ENCODE assay signal across 17 cellular contexts in genomic region chr11:66224226-66224850, GRCh38. TPM values are rescaled to one million over a fixed set of nuclear protein-coding genes. Genes with fewer than 3 reads are reported as not detected.
"Had no signal": no experiment of that assay in that cellular context is flagged by ENCODE, and none has a peak within 500 bp of the region (broad histone marks: within the 10 kb centered on the region; RNA-seq: fewer than 3 reads in every experiment).

No MANE protein-coding gene starts in this region.

- DNase-seq: foreskin melanocyte; heart right ventricle; hypothalamus; left cardiac atrium; left ventricle myocardium inferior; lower lobe of right lung; mesenchymal stem cell; midbrain; naive B cell; occipital lobe; pancreas; retina; right lobe of liver; stimulated activated CD4-positive, alpha-beta T cell treated with anti-CD3 and anti-CD28 coated beads, Interleukin-1b, Interleukin-23, amount 100 ng/mL, for 48 hours; stimulated activated CD4-positive, alpha-beta T cell treated with anti-CD3 and anti-CD28 coated beads, Interleukin-4, amount 100 ng/mL, for 24 hours had no signal

- ATAC-seq: lower lobe of right lung; pancreas; right lobe of liver; stimulated activated memory B cell treated with anti-CD40 and anti-IgM and Interleukin-4, amounts not matched to agents 10 μg/mL and 1 μg/mL and 100 μg/mL, for 72 hours had no signal

RNA-seq across cellular contexts. Expression of gene CNIH2, which starts 53.6 kb away (rescaled TPM):
- total RNA-seq: left cardiac atrium, left ventricle myocardium inferior, tibial nerve had no signal
